7 cellular contexts compared by ENCODE assay signal in genomic region chr5:745272-746142, GRCh38. TPM values are rescaled to one million over a fixed set of nuclear protein-coding genes. Genes with fewer than 3 reads are reported as not detected.
DNase-seq lines count a peak whose midpoint lies in the region; ATAC-seq and TF ChIP-seq lines count a peak whose summit lies in the region.
"Not testable (repeated sequence)": the region's sequence is repeated elsewhere in the genome, so short reads cannot be mapped to it uniquely, and the experiment has no call there.

No MANE protein-coding gene starts in this region.

- H3K9me3 ChIP-seq in H9 (ENCODE audit: control insufficient read depth, low read depth, low read length); heart right ventricle; left lung: not testable (repeated sequence)

- H3K9ac ChIP-seq in H9 (ENCODE audit: extremely low read depth, insufficient read length, low read length), result not testable (repeated sequence)

- ATAC-seq in heart right ventricle (peak in 6 of 8 donors; percentile 11 to 55 (median 29)), left lung (peak; percentile 18), sciatic nerve (peak; percentile 34)
- ATAC-seq in natural killer cell treated with Interleukin-12 subunit alpha and Interleukin-12 subunit beta and Interleukin-15 and Interleukin-18, amount 100 ng/mL, for 72 hours, result peak; percentile 22 to 47

- not testable (repeated sequence) for H3K79me1 ChIP-seq in H9 (ENCODE audit: insufficient read depth, low read depth, low read length, poor library complexity, severe bottlenecking)

- not testable (repeated sequence) for H3K23ac ChIP-seq in H9 (ENCODE audit: insufficient read length, low read depth, low read length)

- not testable (repeated sequence) for H3K4me1 Mint-ChIP-seq in H9; natural killer cell treated with Interleukin-12 subunit alpha and Interleukin-12 subunit beta and Interleukin-15 and Interleukin-18, amount 100 ng/mL, for 72 hours (ENCODE audit: low read depth in 2 of 2)

- not testable (repeated sequence) for H2AK5ac ChIP-seq in H9 (ENCODE audit: insufficient read length, low read length)

- H4K20me1 ChIP-seq in H9 (ENCODE audit: control insufficient read depth, insufficient read depth, insufficient read length), result not testable (repeated sequence)

- not testable (repeated sequence) for H3K18ac ChIP-seq in H9 (ENCODE audit: insufficient read length, low read depth, low read length)

- not testable (repeated sequence) for H4K8ac ChIP-seq in H9 (replicated peaks; ENCODE audit: insufficient read length, low read depth, low read length)

- H3K9me3 Mint-ChIP-seq in H9; natural killer cell treated with Interleukin-12 subunit alpha and Interleukin-12 subunit beta and Interleukin-15 and Interleukin-18, amount 100 ng/mL, for 72 hours: not testable (repeated sequence)

- DNase-seq in Ammon's horn (ENCODE audit: low spot score), result peak; percentile 1
- DNase-seq in H9, result peak; percentile 20
- DNase-seq in cerebellar cortex (ENCODE audit: low spot score), result peak; percentile 37
- DNase-seq in heart right ventricle; natural killer cell treated with Interleukin-12 subunit alpha and Interleukin-12 subunit beta and Interleukin-15 and Interleukin-18, amount 100 ng/mL, for 72 hours (ENCODE audit: low spot score): not testable (repeated sequence)
- peak in 1 of 2 donors; percentile 43 for DNase-seq in left lung
- DNase-seq in sciatic nerve (ENCODE audit: low spot score), result peak; percentile 56

- H3K27me3 Mint-ChIP-seq in H9 (ENCODE audit: low read depth), result not testable (repeated sequence)
- peaks cover 2 to 15% of the 10 kb centered on the region in 2 donors for H3K27me3 Mint-ChIP-seq in natural killer cell treated with Interleukin-12 subunit alpha and Interleukin-12 subunit beta and Interleukin-15 and Interleukin-18, amount 100 ng/mL, for 72 hours

- not testable (repeated sequence) for H3K14ac ChIP-seq in H9 (ENCODE audit: insufficient read depth, low read length)

- H3K27ac ChIP-seq in H9 (ENCODE audit: insufficient read length, low read depth, low read length); left lung: not testable (repeated sequence)
- H3K27ac ChIP-seq in heart right ventricle, result peak overlapping the region in 1 of 10 donors; percentile 50

- H2BK20ac ChIP-seq in H9 (ENCODE audit: low read depth, low read length, poor library complexity, severe bottlenecking), result not testable (repeated sequence)

- H3K4me3 ChIP-seq in heart right ventricle, left lung: not testable (repeated sequence)

- not testable (repeated sequence) for H2BK120ac ChIP-seq in H9 (ENCODE audit: low read depth, low read length, poor library complexity, severe bottlenecking)

- not testable (repeated sequence) for H3K4ac ChIP-seq in H9 (ENCODE audit: low read depth, low read length)

- no CpG with 5 or more reads among the region's 23 CpGs for WGBS in H9 (ENCODE audit: extremely low coverage, insufficient read length, low lambda C conversion rate)
- WGBS in heart right ventricle, 2 donors, result 94 to 97% methylated on average over 15 to 16 of the region's 23 CpGs

- not testable (repeated sequence) for H3K23me2 ChIP-seq in H9 (ENCODE audit: insufficient read length, low read depth, low read length, poor library complexity, severe bottlenecking)

- H3K4me3 Mint-ChIP-seq in H9; natural killer cell treated with Interleukin-12 subunit alpha and Interleukin-12 subunit beta and Interleukin-15 and Interleukin-18, amount 100 ng/mL, for 72 hours: not testable (repeated sequence)

- not testable (repeated sequence) for H3K27me3 ChIP-seq in H9 (ENCODE audit: insufficient read depth, low read length); heart right ventricle; left lung

- not testable (repeated sequence) for H3K56ac ChIP-seq in H9 (ENCODE audit: insufficient read length, low read depth, low read length)

- not testable (repeated sequence) for H3K4me1 ChIP-seq in H9 (ENCODE audit: insufficient read depth, low read length); left lung
- peaks cover 0 to 11% (median 0%) of the 10 kb centered on the region in 9 donors for H3K4me1 ChIP-seq in heart right ventricle

- H3K36me3 ChIP-seq in heart right ventricle, result peaks cover 0 to 54% (median 0%) of the 10 kb centered on the region in 9 donors
- not testable (repeated sequence) for H3K36me3 ChIP-seq in left lung

- intact Hi-C loops in heart right ventricle (cut with DNase I), result loop anchor here in 1 of 10 donors (2.0 kb wide), 1 partner anchor 95 kb away; no protein-coding TSS in a partner anchor
- intact Hi-C loops in left lung (cut with DNase I); sciatic nerve (cut with DNase I): not testable (repeated sequence)

- H3K27ac Mint-ChIP-seq in H9; natural killer cell treated with Interleukin-12 subunit alpha and Interleukin-12 subunit beta and Interleukin-15 and Interleukin-18, amount 100 ng/mL, for 72 hours: not testable (repeated sequence)

- not testable (repeated sequence) for H4K5ac ChIP-seq in H9 (ENCODE audit: insufficient read length, low read depth, low read length)

- H2BK15ac ChIP-seq in H9 (ENCODE audit: low read depth, low read length), result not testable (repeated sequence)

- not testable (repeated sequence) for H3K79me2 ChIP-seq in H9 (ENCODE audit: insufficient read depth, low read length)

- not testable (repeated sequence) for H4K91ac ChIP-seq in H9 (ENCODE audit: insufficient read length, low read depth, low read length)

- TF ChIP-seq CTCF in H9 (conservative IDR thresholded peaks at IDR 0.05); heart right ventricle (IDR thresholded peaks at IDR 0.05); left lung (IDR thresholded peaks at IDR 0.05): not testable (repeated sequence)

- not testable (repeated sequence) for H3K4me2 ChIP-seq in H9 (ENCODE audit: insufficient read depth, insufficient read length, low read length)

- not testable (repeated sequence) for H3K36me3 Mint-ChIP-seq in H9 (ENCODE audit: insufficient read depth in 1 of 3, low read depth in 3 of 3); natural killer cell treated with Interleukin-12 subunit alpha and Interleukin-12 subunit beta and Interleukin-15 and Interleukin-18, amount 100 ng/mL, for 72 hours

- not testable (repeated sequence) for H3T11ph ChIP-seq in H9 (ENCODE audit: low read length)

- not testable (repeated sequence) for H2BK12ac ChIP-seq in H9 (ENCODE audit: insufficient read length, low read depth, low read length)

- H2BK5ac ChIP-seq in H9 (ENCODE audit: insufficient read length, low read length), result not testable (repeated sequence)

- not testable (repeated sequence) for H2AFZ ChIP-seq in H9 (ENCODE audit: low read length)

RNA-seq across cellular contexts. Expression of gene ZDHHC11B, which starts 39.0 kb away (rescaled TPM):
- total RNA-seq in H9 (2021), result 0.86 and 1.4 TPM in 2 replicates
- 10 to 100 TPM in 5 of 10 donors, 1 to 10 TPM in 5; 5.0 to 46.6 (median 10.3) TPM for total RNA-seq in heart right ventricle
- polyA plus RNA-seq in heart right ventricle, result 10 to 100 TPM in 1 of 2 donors, 1 to 10 TPM in 1; 4.7 to 20.1 TPM
- 10 to 100 TPM in 1 of 2 donors, 1 to 10 TPM in 1; 8.4 to 26.4 TPM for total RNA-seq in left lung
- total RNA-seq in natural killer cell treated with Interleukin-12 subunit alpha and Interleukin-12 subunit beta and Interleukin-15 and Interleukin-18, amount 100 ng/mL, for 72 hours, result 1 to 10 TPM in 1 of 2 donors, not detected in 1; 1.2 TPM
- 1.9 TPM for total RNA-seq in sciatic nerve

RNA-seq across cellular contexts. Expression of gene TPPP, which starts 52.4 kb away (rescaled TPM):
- total RNA-seq in H9 (2021) (0.44 and 0.48 TPM in 2 replicates), heart right ventricle (10 to 100 TPM in 7 of 10 donors, 1 to 10 TPM in 3; 9.7 to 50.6 (median 12.9) TPM), left lung (10 to 100 TPM in 1 of 2 donors, 1 to 10 TPM in 1; 9.6 to 14.4 TPM), sciatic nerve (3.4 TPM)
- 1 to 10 TPM; 4.6 to 5.9 TPM for polyA plus RNA-seq in heart right ventricle
- total RNA-seq in natural killer cell treated with Interleukin-12 subunit alpha and Interleukin-12 subunit beta and Interleukin-15 and Interleukin-18, amount 100 ng/mL, for 72 hours, result under 1 TPM in 1 of 2 donors, not detected in 1; 0.05 TPM
